9 cellular contexts compared by ENCODE assay signal in genomic region chr19:4523306-4524110, GRCh38. TPM values are rescaled to one million over a fixed set of nuclear protein-coding genes. Genes with fewer than 3 reads are reported as not detected.
A peak's percentile ranks its signal among the peaks of the same experiment; 100 is the strongest.
DNase-seq lines count a peak whose midpoint lies in the region; ATAC-seq and TF ChIP-seq lines count a peak whose summit lies in the region.
"Had no signal": no experiment of that assay in that cellular context is flagged by ENCODE, and none has a peak within 500 bp of the region (broad histone marks: within the 10 kb centered on the region; RNA-seq: fewer than 3 reads in every experiment).

No MANE protein-coding gene starts in this region.

- no peaks in the 10 kb centered on the region for H3K9me3 Mint-ChIP-seq in activated CD8-positive, alpha-beta memory T cell treated with anti-CD3 and anti-CD28 coated beads, Interleukin-2, amount 10 ng/mL, durations not matched to agents 7 days and 5 days (ENCODE audit: low read depth)

- peak; percentile 71 for DNase-seq in activated CD8-positive, alpha-beta memory T cell treated with anti-CD3 and anti-CD28 coated beads, Interleukin-2, amount 50 U/mL, for 48 hours
- no peak for DNase-seq in activated CD8-positive, alpha-beta memory T cell treated with anti-CD3 and anti-CD28 coated beads, Interleukin-2, amount 10 ng/mL, durations not matched to agents 7 days and 5 days
- peak; percentile 25 for DNase-seq in NCI-H2196 treated with DMSO at 0.1 percent for 48 hours (lab: John Stamatoyannopoulos, UW; ENCODE audit: unreplicated experiment)
- DNase-seq in astrocyte of the hippocampus (ENCODE audit: low read depth, low spot score): peak; percentile 39
- peak; percentile 74 to 81 (median 77) for DNase-seq in right lobe of liver
- DNase-seq in NCI-H2171 (lab: John Stamatoyannopoulos, UW): no peak
- DNase-seq in NCI-H1048 (lab: John Stamatoyannopoulos, UW): no peak

- H3K4me3 ChIP-seq in right lobe of liver: no peak overlapping the region

- TF ChIP-seq CTCF in right lobe of liver (IDR thresholded peaks at IDR 0.05): peak; percentile 60 to 78 (median 72)

- no peak for ATAC-seq in activated CD8-positive, alpha-beta memory T cell treated with anti-CD3 and anti-CD28 coated beads, Interleukin-2, amount 10 ng/mL, durations not matched to agents 7 days and 5 days
- peak; percentile 5 to 39 (median 24) for ATAC-seq in right lobe of liver
- no peak for ATAC-seq in GM21723 (IDR thresholded peaks at IDR 0.05; ENCODE audit: unreplicated experiment)

- peaks cover 0 to 52% (median 25%) of the 10 kb centered on the region in 4 donors for H3K4me1 ChIP-seq in right lobe of liver

- H3K4me3 Mint-ChIP-seq in activated CD8-positive, alpha-beta memory T cell treated with anti-CD3 and anti-CD28 coated beads, Interleukin-2, amount 10 ng/mL, durations not matched to agents 7 days and 5 days: no peak overlapping the region
- H3K4me3 Mint-ChIP-seq: activated naive CD8-positive, alpha-beta T cell had no signal

- H3K27ac Mint-ChIP-seq in activated CD8-positive, alpha-beta memory T cell treated with anti-CD3 and anti-CD28 coated beads, Interleukin-2, amount 10 ng/mL, durations not matched to agents 7 days and 5 days: no peak overlapping the region
- H3K27ac Mint-ChIP-seq: activated naive CD8-positive, alpha-beta T cell had no signal

- no peaks in the 10 kb centered on the region for H3K27me3 ChIP-seq in right lobe of liver

- no peaks in the 10 kb centered on the region for H3K4me1 Mint-ChIP-seq in activated CD8-positive, alpha-beta memory T cell treated with anti-CD3 and anti-CD28 coated beads, Interleukin-2, amount 10 ng/mL, durations not matched to agents 7 days and 5 days

- no peaks in the 10 kb centered on the region for H3K9me3 ChIP-seq in right lobe of liver

- intact Hi-C loops in right lobe of liver (cut with DNase I): no loop called here

- TF ChIP-seq POLR2A in right lobe of liver (IDR thresholded peaks at IDR 0.05): no peak

- WGBS in right lobe of liver (ENCODE audit: insufficient coverage, low coverage, low lambda C conversion rate, missing lambda C conversion rate): 19% methylated on average over 4 of the region's 53 CpGs

- no peaks in the 10 kb centered on the region for H3K36me3 Mint-ChIP-seq in activated CD8-positive, alpha-beta memory T cell treated with anti-CD3 and anti-CD28 coated beads, Interleukin-2, amount 10 ng/mL, durations not matched to agents 7 days and 5 days
- H3K36me3 Mint-ChIP-seq: activated naive CD8-positive, alpha-beta T cell had no signal

- CTCF ChIA-PET in activated CD8-positive, alpha-beta memory T cell treated with anti-CD3 and anti-CD28 coated beads, Interleukin-2, amount 10 ng/mL, durations not matched to agents 7 days and 5 days (lab: Charles Lee): interaction anchor here (0.7 to 5.2 kb wide), 13 partner anchors 7 to 268 kb away, joined by 3 to 48 read pairs (median 4); partner anchors contain the start of genes HDGFL2 and PLIN5

- no peak overlapping the region for H3K27ac ChIP-seq in right lobe of liver

- H3K36me3 ChIP-seq in right lobe of liver: peaks cover 0 to 3% (median 1%) of the 10 kb centered on the region in 4 donors

- H3K27me3 Mint-ChIP-seq in activated CD8-positive, alpha-beta memory T cell treated with anti-CD3 and anti-CD28 coated beads, Interleukin-2, amount 10 ng/mL, durations not matched to agents 7 days and 5 days: no peaks in the 10 kb centered on the region

RNA-seq across cellular contexts. Expression of gene PLIN4, which starts 5.2 kb away (rescaled TPM):
- total RNA-seq in activated CD8-positive, alpha-beta memory T cell treated with anti-CD3 and anti-CD28 coated beads, Interleukin-2, amount 10 ng/mL, durations not matched to agents 7 days and 5 days: not detected
- 10 to 100 TPM; 28.4 to 51.2 (median 39.3) TPM for total RNA-seq in right lobe of liver

RNA-seq across cellular contexts. Expression of gene PLIN5, which starts 11.5 kb away (rescaled TPM):
- not detected for total RNA-seq in activated CD8-positive, alpha-beta memory T cell treated with anti-CD3 and anti-CD28 coated beads, Interleukin-2, amount 10 ng/mL, durations not matched to agents 7 days and 5 days
- total RNA-seq in right lobe of liver: 100 to 1,000 TPM in 4 of 6 experiments, 10 to 100 TPM in 2; 35.0 to 149 (median 117) TPM

RNA-seq across cellular contexts. Expression of gene LRG1, which starts 16.3 kb away (rescaled TPM):
- total RNA-seq in activated CD8-positive, alpha-beta memory T cell treated with anti-CD3 and anti-CD28 coated beads, Interleukin-2, amount 10 ng/mL, durations not matched to agents 7 days and 5 days: under 1 TPM; 0.32 to 0.35 TPM
- 1,000 to 10,000 TPM in 2 of 6 experiments, 100 to 1,000 TPM in 4; 331 to 1,334 (median 524) TPM for total RNA-seq in right lobe of liver

RNA-seq across cellular contexts. Expression of gene SEMA6B, which starts 36.0 kb away (rescaled TPM):
- total RNA-seq in activated CD8-positive, alpha-beta memory T cell treated with anti-CD3 and anti-CD28 coated beads, Interleukin-2, amount 10 ng/mL, durations not matched to agents 7 days and 5 days: not detected
- total RNA-seq in right lobe of liver: 1 to 10 TPM; 1.0 to 6.5 (median 2.3) TPM

RNA-seq across cellular contexts. Expression of gene HDGFL2, which starts 51.4 kb away (rescaled TPM):
- total RNA-seq in activated CD8-positive, alpha-beta memory T cell treated with anti-CD3 and anti-CD28 coated beads, Interleukin-2, amount 10 ng/mL, durations not matched to agents 7 days and 5 days: 10 to 100 TPM; 57.8 to 60.2 TPM
- total RNA-seq in right lobe of liver: 10 to 100 TPM in 5 of 6 experiments, 1 to 10 TPM in 1; 8.4 to 16.3 (median 14.0) TPM

Comparison
In these comparisons a context has a peak if more than half of its experiments do, and no peak if none do; other contexts are left out.
1. DNase-seq: peak in activated CD8-positive, alpha-beta memory T cell treated with anti-CD3 and anti-CD28 coated beads, Interleukin-2, amount 50 U/mL, for 48 hours (single experiment), NCI-H2196 treated with DMSO at 0.1 percent for 48 hours (single experiment), astrocyte of the hippocampus (single experiment) and right lobe of liver (3 of 3); none in activated CD8-positive, alpha-beta memory T cell treated with anti-CD3 and anti-CD28 coated beads, Interleukin-2, amount 10 ng/mL, durations not matched to agents 7 days and 5 days (single experiment), NCI-H2171 (single experiment) and NCI-H1048 (single experiment).
2. ATAC-seq: peak in right lobe of liver (4 of 4); none in activated CD8-positive, alpha-beta memory T cell treated with anti-CD3 and anti-CD28 coated beads, Interleukin-2, amount 10 ng/mL, durations not matched to agents 7 days and 5 days (single experiment) and GM21723 (single experiment).
3. RNA of gene PLIN4, which starts 5.2 kb away (total RNA-seq): 28.4 to 51.2 TPM in right lobe of liver; not detected in activated CD8-positive, alpha-beta memory T cell treated with anti-CD3 and anti-CD28 coated beads, Interleukin-2, amount 10 ng/mL, durations not matched to agents 7 days and 5 days; every median in the first group is over 10 times any median in the second.
4. RNA of gene PLIN5, which starts 11.5 kb away (total RNA-seq): 35.0 to 149 TPM in right lobe of liver; not detected in activated CD8-positive, alpha-beta memory T cell treated with anti-CD3 and anti-CD28 coated beads, Interleukin-2, amount 10 ng/mL, durations not matched to agents 7 days and 5 days; every median in the first group is over 10 times any median in the second.
5. RNA of gene LRG1, which starts 16.3 kb away (total RNA-seq): 331 to 1,334 TPM in right lobe of liver; 0.32 to 0.35 TPM in activated CD8-positive, alpha-beta memory T cell treated with anti-CD3 and anti-CD28 coated beads, Interleukin-2, amount 10 ng/mL, durations not matched to agents 7 days and 5 days; every median in the first group is over 100 times any median in the second.